Comparison of ENCODE assay signal across 8 cellular contexts in the genomic region with DNA sequence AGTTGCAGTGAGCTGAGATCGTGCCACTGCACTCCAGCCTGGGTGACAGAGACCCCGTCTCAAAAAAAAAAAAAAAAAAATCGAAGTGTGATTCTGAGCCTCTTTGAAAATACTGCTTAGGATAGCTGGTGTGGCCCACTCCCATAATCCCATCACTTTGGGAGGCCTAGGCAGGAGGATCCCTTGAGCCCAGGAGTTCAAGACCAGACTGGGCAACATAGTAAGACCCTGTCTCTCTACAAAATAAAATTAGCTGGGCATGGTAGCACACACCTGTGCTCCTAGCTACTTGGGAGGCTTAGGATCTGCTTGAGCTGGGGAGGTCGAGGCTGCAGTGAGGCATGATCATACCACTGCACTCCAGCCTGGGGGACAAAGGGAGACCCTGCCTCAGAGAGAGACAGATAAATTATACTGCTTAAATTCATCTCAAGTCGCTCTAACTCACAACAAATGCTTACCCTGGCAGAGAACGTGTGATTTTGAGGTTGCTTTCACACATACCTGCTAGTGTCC. TPM values are rescaled to one million over a fixed set of nuclear protein-coding genes. Genes with fewer than 3 reads are reported as not detected.
DNase-seq lines count a peak whose midpoint lies in the region; ATAC-seq, FAIRE-seq and TF ChIP-seq lines count a peak whose summit lies in the region.

No MANE protein-coding gene starts in this region.

- H3K9ac ChIP-seq in HCT116 (ENCODE audit: low read length), result peak overlapping the region; percentile 79

- H2AFZ ChIP-seq in HCT116 (ENCODE audit: low read depth, low read length, poor library complexity, severe bottlenecking), result peak overlapping the region; percentile 55

- no peaks in the 10 kb centered on the region for H3K36me3 ChIP-seq in HCT116 (ENCODE audit: control insufficient read depth in 1 of 2, insufficient read depth in 2 of 2, low read length in 2 of 2)
- no peaks in the 10 kb centered on the region for H3K36me3 ChIP-seq in gastroesophageal sphincter

- H3K9me2 ChIP-seq in HCT116 (ENCODE audit: insufficient read depth), result no peaks in the 10 kb centered on the region

- no peak for TF ChIP-seq EP300 in gastroesophageal sphincter (IDR thresholded peaks at IDR 0.05)

- FAIRE-seq in RCC 7860 (lab: Jason Lieb, UNC), result no peak

- H4K20me1 ChIP-seq in HCT116 (ENCODE audit: insufficient read depth), result no peaks in the 10 kb centered on the region

- TF ChIP-seq CTCF in HCT116 (IDR thresholded peaks at IDR 0.05 in 2 of 3, conservative IDR thresholded peaks at IDR 0.05 in 1 of 3; ENCODE audit: borderline replicate concordance in 1 of 3, insufficient read depth in 1 of 3, low read depth in 2 of 3, low read length in 2 of 3), result no peak
- no peak for TF ChIP-seq CTCF in WI38 (IDR thresholded peaks at IDR 0.05; ENCODE audit: low read depth, low read length)
- TF ChIP-seq CTCF in gastroesophageal sphincter (IDR thresholded peaks at IDR 0.05), result no peak

- H3K4me3 ChIP-seq in HCT116 (replicated peaks in 1 of 2; ENCODE audit: low read depth in 1 of 2, low read length in 2 of 2) (peak overlapping the region; percentile 60 to 70), WI38 (ENCODE audit: low read depth, low read length) (peak overlapping the region; percentile 83), gastroesophageal sphincter (peak overlapping the region; percentile 47 to 89), skin epidermis (peak overlapping the region; percentile 55 to 76 (median 65))

- POLR2A ChIA-PET in HCT116 (lab: Charles Lee), result interaction anchor here (0.8 to 1.0 kb wide), 3 partner anchors 9 to 53 kb away, joined by 3 to 7 read pairs (median 3); partner anchors contain the start of gene SNRPB

- whole genome bisulfite sequencing in gastroesophageal sphincter (ENCODE audit: low coverage in 1 of 2), 2 donors, result 33 to 86% methylated on average over 1 to 3 of the region's 6 CpGs

- H3K27ac ChIP-seq in HCT116 (ENCODE audit: low read depth, low read length), result no peak overlapping the region; the same call in 1 of the 2 replicates
- peak overlapping the region in 3 of 4 donors; percentile 89 to 97 (median 94) for H3K27ac ChIP-seq in gastroesophageal sphincter
- peak overlapping the region in 16 of 21 experiments; percentile 83 to 98 (median 92) for H3K27ac ChIP-seq in skin epidermis

- intact Hi-C loops in HCT116 (cut with micrococcal nuclease), result loop anchor here (5.0 kb wide), 1 partner anchor 123 kb away; no protein-coding TSS in a partner anchor

- 0 out of 2 replicates have a peak, but pooled peaks have one; percentile 5 for ATAC-seq in HCT116
- no peak for ATAC-seq in gastroesophageal sphincter
- ATAC-seq in HG03095 (IDR thresholded peaks at IDR 0.05; ENCODE audit: unreplicated experiment), result no peak

- RAD21 ChIA-PET in HCT116 (lab: Charles Lee; ENCODE audit: low non-redundant PET in 1 of 2, low total read pairs in 2 of 2, uncharacterized antibody in 2 of 2, unreplicated experiment in 2 of 2), result no interaction called here

- TF ChIP-seq RAD21 in HCT116 (IDR thresholded peaks at IDR 0.05; ENCODE audit: low read depth), result no peak

- H3K4me1 ChIP-seq in HCT116 (ENCODE audit: control insufficient read depth in 1 of 2, insufficient read depth in 2 of 2, low read length in 2 of 2) (peaks cover 3 to 23% of the 10 kb centered on the region in 2 experiments), gastroesophageal sphincter (peaks cover 0 to 20% (median 0%) of the 10 kb centered on the region in 3 donors)

- H3K4me2 ChIP-seq in HCT116 (ENCODE audit: low read length), result peak overlapping the region; percentile 94

- CTCF ChIA-PET in HCT116 (lab: Charles Lee), result interaction anchor here (0.7 to 3.7 kb wide), 13 partner anchors 8 to 1603 kb away, joined by 3 to 28 read pairs (median 4); partner anchors contain the start of genes SNRPB, TMC2 and ZNF343

- H3K27me3 ChIP-seq in HCT116 (ENCODE audit: insufficient read depth, low read length) (no peaks in the 10 kb centered on the region), gastroesophageal sphincter (no peaks in the 10 kb centered on the region)

- no peaks in the 10 kb centered on the region for H3K9me3 ChIP-seq in HCT116 (ENCODE audit: control insufficient read depth in 1 of 2, insufficient read depth in 1 of 2, low read depth in 1 of 2, low read length in 2 of 2)
- no peaks in the 10 kb centered on the region for H3K9me3 ChIP-seq in gastroesophageal sphincter

- no peak for DNase-seq in HCT116 (ENCODE audit: low read depth, low spot score)
- no peak for DNase-seq in T1000 (lab: John Stamatoyannopoulos, UW)
- no peak for DNase-seq in AG20443 (ENCODE audit: low spot score)
- DNase-seq in RCC 7860 (ENCODE audit: low spot score), result no peak

- TF ChIP-seq POLR2A in HCT116 (IDR thresholded peaks at IDR 0.05; ENCODE audit: borderline replicate concordance, extremely low read depth, insufficient read depth, insufficient read length) (no peak), gastroesophageal sphincter (IDR thresholded peaks at IDR 0.05) (no peak)

- BruUV-seq in HCT116 (replicated peaks; lab: Mats Ljungman, UMichigan), result no TSS peak

- no peaks in the 10 kb centered on the region for H3K79me2 ChIP-seq in HCT116 (ENCODE audit: insufficient read depth, low read length)

TF ChIP-seq in HCT116, 20 proteins besides CTCF, POLR2A, EP300 and RAD21 (continues in another document):
- TF ChIP-seq CBX3 (IDR thresholded peaks at IDR 0.05; ENCODE audit: low read depth) (no peak), ZNF274 (IDR thresholded peaks at IDR 0.05; ENCODE audit: low read depth, low read length) (no peak), JUND (IDR thresholded peaks at IDR 0.05) (no peak), ELF1 (IDR thresholded peaks at IDR 0.05; ENCODE audit: borderline replicate concordance, low read depth) (no peak), ATF3 (IDR thresholded peaks at IDR 0.05) (no peak), YY1 (IDR thresholded peaks at IDR 0.05; ENCODE audit: extremely low read depth, insufficient replicate concordance, low read depth, low read length) (no peak), ZFX (IDR thresholded peaks at IDR 0.05) (no peak), ZBTB33 (IDR thresholded peaks at IDR 0.05; ENCODE audit: extremely low read depth, insufficient replicate concordance, low read length) (no peak), SP1 (IDR thresholded peaks at IDR 0.05; ENCODE audit: low read depth) (no peak), EGR1 (IDR thresholded peaks at IDR 0.05; ENCODE audit: low read depth) (no peak), FOSL1 (IDR thresholded peaks at IDR 0.05; ENCODE audit: low read depth) (no peak), EZH2 (IDR thresholded peaks at IDR 0.05) (no peak), SIN3A (IDR thresholded peaks at IDR 0.05; ENCODE audit: low read depth) (no peak), CEBPB (IDR thresholded peaks at IDR 0.05; ENCODE audit: low read depth) (no peak), SRF (IDR thresholded peaks at IDR 0.05; ENCODE audit: low read depth) (no peak)
- TF ChIP-seq, protein P1, sequence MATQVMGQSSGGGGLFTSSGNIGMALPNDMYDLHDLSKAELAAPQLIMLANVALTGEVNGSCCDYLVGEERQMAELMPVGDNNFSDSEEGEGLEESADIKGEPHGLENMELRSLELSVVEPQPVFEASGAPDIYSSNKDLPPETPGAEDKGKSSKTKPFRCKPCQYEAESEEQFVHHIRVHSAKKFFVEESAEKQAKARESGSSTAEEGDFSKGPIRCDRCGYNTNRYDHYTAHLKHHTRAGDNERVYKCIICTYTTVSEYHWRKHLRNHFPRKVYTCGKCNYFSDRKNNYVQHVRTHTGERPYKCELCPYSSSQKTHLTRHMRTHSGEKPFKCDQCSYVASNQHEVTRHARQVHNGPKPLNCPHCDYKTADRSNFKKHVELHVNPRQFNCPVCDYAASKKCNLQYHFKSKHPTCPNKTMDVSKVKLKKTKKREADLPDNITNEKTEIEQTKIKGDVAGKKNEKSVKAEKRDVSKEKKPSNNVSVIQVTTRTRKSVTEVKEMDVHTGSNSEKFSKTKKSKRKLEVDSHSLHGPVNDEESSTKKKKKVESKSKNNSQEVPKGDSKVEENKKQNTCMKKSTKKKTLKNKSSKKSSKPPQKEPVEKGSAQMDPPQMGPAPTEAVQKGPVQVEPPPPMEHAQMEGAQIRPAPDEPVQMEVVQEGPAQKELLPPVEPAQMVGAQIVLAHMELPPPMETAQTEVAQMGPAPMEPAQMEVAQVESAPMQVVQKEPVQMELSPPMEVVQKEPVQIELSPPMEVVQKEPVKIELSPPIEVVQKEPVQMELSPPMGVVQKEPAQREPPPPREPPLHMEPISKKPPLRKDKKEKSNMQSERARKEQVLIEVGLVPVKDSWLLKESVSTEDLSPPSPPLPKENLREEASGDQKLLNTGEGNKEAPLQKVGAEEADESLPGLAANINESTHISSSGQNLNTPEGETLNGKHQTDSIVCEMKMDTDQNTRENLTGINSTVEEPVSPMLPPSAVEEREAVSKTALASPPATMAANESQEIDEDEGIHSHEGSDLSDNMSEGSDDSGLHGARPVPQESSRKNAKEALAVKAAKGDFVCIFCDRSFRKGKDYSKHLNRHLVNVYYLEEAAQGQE (IDR thresholded peaks at IDR 0.05; ENCODE audit: low read depth), result no peak

RNA-seq across cellular contexts. Expression of gene TMC2, which starts 12.4 kb away (rescaled TPM):
- total RNA-seq in HCT116 (2021; ENCODE audit: unreplicated experiment) (not detected), gastroesophageal sphincter (under 1 TPM in 2 of 4 donors, not detected in 2; 0.15 to 0.35 TPM)
- 0.05 TPM in 1 of 2 replicates, not detected in the other for polyA plus RNA-seq in HCT116 (2012)

RNA-seq across cellular contexts. Expression of gene ZNF343, which starts 15.3 kb away (rescaled TPM):
- 12.0 TPM for total RNA-seq in HCT116 (2021; ENCODE audit: unreplicated experiment)
- 6.1 and 6.5 TPM in 2 replicates for polyA plus RNA-seq in HCT116 (2012)
- 10 to 100 TPM; 10.3 to 16.8 (median 12.5) TPM for total RNA-seq in gastroesophageal sphincter

RNA-seq across cellular contexts. Expression of gene SNRPB, which starts 53.4 kb away (rescaled TPM):
- total RNA-seq in HCT116 (2021; ENCODE audit: unreplicated experiment) (469 TPM), gastroesophageal sphincter (100 to 1,000 TPM; 154 to 212 (median 204) TPM)
- polyA plus RNA-seq in HCT116 (2012), result 262 and 332 TPM in 2 replicates
